1 cellular context compared by ENCODE assay signal in genomic region chr15:74620636-74621545, GRCh38.
TF ChIP-seq lines count a peak whose summit lies in the region.

No MANE protein-coding gene starts in this region.

TF ChIP-seq in SK-N-SH treated with all-trans-retinoic acid at 6 μM for 48 hours, 23 proteins besides CTCF, POLR2A, EP300 and RAD21 (continued from another document):
- TF ChIP-seq TSHZ2 (CRISPR knock-in tag; IDR thresholded peaks at IDR 0.05) (no peak), ZNF70 (CRISPR knock-in tag; IDR thresholded peaks at IDR 0.05) (no peak), CSDC2 (CRISPR knock-in tag; IDR thresholded peaks at IDR 0.05) (no peak), CREB5 (CRISPR knock-in tag; IDR thresholded peaks at IDR 0.05; ENCODE audit: low read depth) (no peak), ARNTL (CRISPR knock-in tag; IDR thresholded peaks at IDR 0.05; ENCODE audit: borderline replicate concordance, low read depth) (no peak), OSR1 (CRISPR knock-in tag; IDR thresholded peaks at IDR 0.05) (no peak), ZFP30 (CRISPR knock-in tag; IDR thresholded peaks at IDR 0.05) (no peak), ZFP3 (CRISPR knock-in tag; IDR thresholded peaks at IDR 0.05) (no peak), PPARA (CRISPR knock-in tag; IDR thresholded peaks at IDR 0.05; ENCODE audit: borderline replicate concordance) (no peak), ZNF8 (CRISPR knock-in tag; IDR thresholded peaks at IDR 0.05) (no peak), SNAI2 (CRISPR knock-in tag; IDR thresholded peaks at IDR 0.05) (no peak)
